ENCODE assay signal across 15 cellular contexts in genomic region chr1:43996733-43997115, GRCh38.
"Had no signal": no experiment of that assay in that cellular context is flagged by ENCODE, and none has a peak within 500 bp of the region (broad histone marks: within the 10 kb centered on the region; RNA-seq: fewer than 3 reads in every experiment).

No MANE protein-coding gene starts in this region.

- H3K27ac Mint-ChIP-seq: activated CD4-positive, alpha-beta T cell treated with anti-CD3 and anti-CD28 coated beads, Interleukin-2, amount 10 ng/mL, durations not matched to agents 7 days and 5 days; activated CD8-positive, alpha-beta T cell treated with anti-CD3 and anti-CD28 coated beads, Interleukin-2, amount 10 ng/mL, durations not matched to agents 7 days and 5 days; activated naive CD4-positive, alpha-beta T cell treated with anti-CD3 and anti-CD28 coated beads, Interleukin-2, amount 10 ng/mL, durations not matched to agents 7 days and 5 days; activated naive CD8-positive, alpha-beta T cell treated with anti-CD3 and anti-CD28 coated beads, Interleukin-2, amount 50 U/mL, for 24 hours; activated T-cell treated with anti-CD3 and anti-CD28 coated beads, Interleukin-2, amount 50 U/mL, for 24 hours; stimulated activated naive B cell treated with anti-CD40 and anti-IgM and Interleukin-4, amounts not matched to agents 10 μg/mL and 1 μg/mL and 100 μg/mL, for 72 hours had no signal

- H3K27me3 Mint-ChIP-seq: activated CD4-positive, alpha-beta T cell treated with anti-CD3 and anti-CD28 coated beads, Interleukin-2, amount 10 ng/mL, durations not matched to agents 7 days and 5 days; activated T-cell treated with anti-CD3 and anti-CD28 coated beads, Interleukin-2, amount 50 U/mL, for 24 hours; stimulated activated naive B cell treated with anti-CD40 and anti-IgM and Interleukin-4, amounts not matched to agents 10 μg/mL and 1 μg/mL and 100 μg/mL, for 72 hours had no signal

- ATAC-seq: activated CD8-positive, alpha-beta T cell treated with anti-CD3 and anti-CD28 coated beads, Interleukin-2, amount 10 ng/mL, durations not matched to agents 7 days and 5 days; activated naive CD8-positive, alpha-beta T cell treated with anti-CD3 and anti-CD28 coated beads, Interleukin-2, amount 50 U/mL, for 24 hours; left ventricle myocardium superior; stimulated activated naive B cell treated with anti-CD40 and anti-IgM and Interleukin-4, amounts not matched to agents 10 μg/mL and 1 μg/mL and 100 μg/mL, for 72 hours had no signal

- H3K9me3 Mint-ChIP-seq: activated CD4-positive, alpha-beta T cell treated with anti-CD3 and anti-CD28 coated beads, Interleukin-2, amount 10 ng/mL, durations not matched to agents 7 days and 5 days; activated naive CD4-positive, alpha-beta T cell treated with anti-CD3 and anti-CD28 coated beads, Interleukin-2, amount 10 ng/mL, durations not matched to agents 7 days and 5 days; activated naive CD8-positive, alpha-beta T cell treated with anti-CD3 and anti-CD28 coated beads, Interleukin-2, amount 50 U/mL, for 24 hours; activated T-cell treated with anti-CD3 and anti-CD28 coated beads, Interleukin-2, amount 50 U/mL, for 24 hours; naive B cell; stimulated activated naive B cell treated with anti-CD40 and anti-IgM and Interleukin-4, amounts not matched to agents 10 μg/mL and 1 μg/mL and 100 μg/mL, for 72 hours had no signal

- H3K9me3 ChIP-seq: neutrophil, thyroid gland had no signal

- H3K36me3 ChIP-seq: neutrophil, thyroid gland had no signal

- H3K27ac ChIP-seq: neutrophil, thyroid gland had no signal

- H3K27me3 ChIP-seq: neutrophil, thyroid gland had no signal

- H3K36me3 Mint-ChIP-seq: activated naive CD4-positive, alpha-beta T cell treated with anti-CD3 and anti-CD28 coated beads, Interleukin-2, amount 10 ng/mL, durations not matched to agents 7 days and 5 days; naive B cell; stimulated activated naive B cell treated with anti-CD40 and anti-IgM and Interleukin-4, amounts not matched to agents 10 μg/mL and 1 μg/mL and 100 μg/mL, for 72 hours had no signal

- DNase-seq: activated CD4-positive, alpha-beta T cell treated with anti-CD3 and anti-CD28 coated beads, Interleukin-2, amount 10 ng/mL, durations not matched to agents 7 days and 5 days; activated CD8-positive, alpha-beta T cell treated with anti-CD3 and anti-CD28 coated beads, Interleukin-2, amount 10 ng/mL, durations not matched to agents 7 days and 5 days; activated effector memory CD4-positive, alpha-beta T cell treated with Interleukin-2 at 50 U/mL for 16 hours; activated naive CD4-positive, alpha-beta T cell treated with anti-CD3 and anti-CD28 coated beads, Interleukin-2, amount 10 ng/mL, durations not matched to agents 7 days and 5 days; activated naive CD8-positive, alpha-beta T cell treated with anti-CD3 and anti-CD28 coated beads, Interleukin-2, amount 50 U/mL, for 24 hours; activated T-cell treated with anti-CD3 and anti-CD28 coated beads, Interleukin-2, amount 50 U/mL, for 24 hours; erythroblast; foreskin melanocyte; left ventricle myocardium superior; naive B cell; stimulated activated naive B cell treated with anti-CD40 and anti-IgM and Interleukin-4, amounts not matched to agents 10 μg/mL and 1 μg/mL and 100 μg/mL, for 72 hours; T1000; thyroid gland had no signal

- FAIRE-seq: endometrium had no signal

- H3K4me3 Mint-ChIP-seq: activated CD4-positive, alpha-beta T cell treated with anti-CD3 and anti-CD28 coated beads, Interleukin-2, amount 10 ng/mL, durations not matched to agents 7 days and 5 days; activated CD8-positive, alpha-beta T cell treated with anti-CD3 and anti-CD28 coated beads, Interleukin-2, amount 10 ng/mL, durations not matched to agents 7 days and 5 days; activated naive CD4-positive, alpha-beta T cell treated with anti-CD3 and anti-CD28 coated beads, Interleukin-2, amount 10 ng/mL, durations not matched to agents 7 days and 5 days; activated naive CD8-positive, alpha-beta T cell treated with anti-CD3 and anti-CD28 coated beads, Interleukin-2, amount 50 U/mL, for 24 hours; activated T-cell treated with anti-CD3 and anti-CD28 coated beads, Interleukin-2, amount 50 U/mL, for 24 hours; stimulated activated naive B cell treated with anti-CD40 and anti-IgM and Interleukin-4, amounts not matched to agents 10 μg/mL and 1 μg/mL and 100 μg/mL, for 72 hours had no signal

- H3K4me3 ChIP-seq: thyroid gland had no signal
